8 cellular contexts compared by ENCODE assay signal in genomic region chr19:18416778-18417249, GRCh38. TPM values are rescaled to one million over a fixed set of nuclear protein-coding genes. Genes with fewer than 3 reads are reported as not detected.
DNase-seq lines count a peak whose midpoint lies in the region; ATAC-seq and TF ChIP-seq lines count a peak whose summit lies in the region.

No MANE protein-coding gene starts in this region.

- peak; percentile 55 for ATAC-seq in naive thymus-derived CD4-positive, alpha-beta T cell
- ATAC-seq in thoracic aorta (ENCODE audit: insufficient number of reproducible peaks, low FRiP score, low read depth) (peak; percentile 4), GM19324 (IDR thresholded peaks at IDR 0.05; ENCODE audit: low FRiP score, unreplicated experiment) (no peak)

- CTCF ChIA-PET in OCI-LY7 (lab: Charles Lee; ENCODE audit: unreplicated experiment), result no interaction called here
- CTCF ChIA-PET in naive thymus-derived CD4-positive, alpha-beta T cell (lab: Charles Lee), result interaction anchor here (1.2 kb wide), 1 partner anchor 29 kb away, joined by 6 read pairs; no protein-coding TSS in a partner anchor

- no peak overlapping the region for H2AFZ ChIP-seq in OCI-LY7 (ENCODE audit: low read length)

- POLR2A ChIA-PET in OCI-LY7 (lab: Charles Lee), result no interaction called here
- POLR2A ChIA-PET in naive thymus-derived CD4-positive, alpha-beta T cell (lab: Charles Lee), result interaction anchor here (1.0 kb wide), 1 partner anchor 27 kb away, joined by 4 read pairs; no protein-coding TSS in a partner anchor

- H3K27ac ChIP-seq in BLaER1 (peak overlapping the region; percentile 94), HUES48 (ENCODE audit: low read depth, low read length) (peak overlapping the region; percentile 91), OCI-LY7 (ENCODE audit: low read depth, low read length, poor library complexity, severe bottlenecking) (no peak overlapping the region), thoracic aorta (peak overlapping the region; percentile 94 to 96)
- peak overlapping the region; percentile 22 for H3K27ac ChIP-seq in naive thymus-derived CD4-positive, alpha-beta T cell (ENCODE audit: low read depth, low read length)

- H3K4me1 ChIP-seq in BLaER1 (peaks cover 69% of the 10 kb centered on the region), HUES48 (ENCODE audit: control insufficient read depth, insufficient read depth, low read length) (peaks cover 19% of the 10 kb centered on the region), OCI-LY7 (ENCODE audit: insufficient read depth, low read length, poor library complexity, severe bottlenecking) (peaks cover 62% of the 10 kb centered on the region), thoracic aorta (ENCODE audit: control insufficient read depth in 1 of 2, low read depth in 2 of 2) (peaks cover 26 to 68% of the 10 kb centered on the region in 2 donors)
- H3K4me1 ChIP-seq in naive thymus-derived CD4-positive, alpha-beta T cell (ENCODE audit: control insufficient read depth in 2 of 2, insufficient read depth in 2 of 2, low read length in 2 of 2), result peaks cover 54 to 57% of the 10 kb centered on the region in 2 donors

- H3K79me2 ChIP-seq in OCI-LY7 (ENCODE audit: insufficient read depth, low read depth, low read length), result peaks cover 5% of the 10 kb centered on the region; the same call in 1 of the 2 replicates

- peaks cover 0 to 6% (median 0%) of the 10 kb centered on the region in 5 donors for H3K36me3 Mint-ChIP-seq in naive thymus-derived CD4-positive, alpha-beta T cell

- peak overlapping the region in 2 of 9 donors; percentile 70 to 94 for H3K27ac Mint-ChIP-seq in naive thymus-derived CD4-positive, alpha-beta T cell

- H3K4me2 ChIP-seq in BLaER1 (peak overlapping the region; percentile 98), OCI-LY7 (ENCODE audit: low read length) (peak overlapping the region; percentile 71)

- H3K4me3 Mint-ChIP-seq in naive thymus-derived CD4-positive, alpha-beta T cell, result peak overlapping the region; percentile 69 to 90 (median 80)

- H3K27me3 ChIP-seq in BLaER1 (no peaks in the 10 kb centered on the region), HUES48 (ENCODE audit: control insufficient read depth, insufficient read depth, low read length) (peaks cover 27% of the 10 kb centered on the region), thoracic aorta (replicated peaks; ENCODE audit: insufficient read depth) (no peaks in the 10 kb centered on the region)
- peaks cover 0 to 14% of the 10 kb centered on the region in 2 donors for H3K27me3 ChIP-seq in naive thymus-derived CD4-positive, alpha-beta T cell (ENCODE audit: control insufficient read depth in 2 of 2, insufficient read depth in 2 of 2, low read length in 2 of 2)

- TF ChIP-seq CTCF in OCI-LY7 (conservative IDR thresholded peaks at IDR 0.05; ENCODE audit: low read length) (no peak), fibroblast of pulmonary artery (IDR thresholded peaks at IDR 0.05; ENCODE audit: low read length, missing control alignments) (no peak), thoracic aorta (IDR thresholded peaks at IDR 0.05) (no peak)

- no peaks in the 10 kb centered on the region for H3K36me3 ChIP-seq in BLaER1
- H3K36me3 ChIP-seq in HUES48 (ENCODE audit: control insufficient read depth, insufficient read depth, low read length), result no peaks in the 10 kb centered on the region
- H3K36me3 ChIP-seq in OCI-LY7 (ENCODE audit: insufficient read depth, low read length), result no peaks in the 10 kb centered on the region
- no peaks in the 10 kb centered on the region for H3K36me3 ChIP-seq in naive thymus-derived CD4-positive, alpha-beta T cell (ENCODE audit: control insufficient read depth in 2 of 3, insufficient read depth in 3 of 3, low read length in 3 of 3)
- no peaks in the 10 kb centered on the region for H3K36me3 ChIP-seq in thoracic aorta

- DNase-seq in OCI-LY7 (ENCODE audit: low spot score) (no peak), activated gamma-delta T cell (lab: John Stamatoyannopoulos, UW) (peak; percentile 73), fibroblast of pulmonary artery (ENCODE audit: low read depth) (peak; percentile 95), thoracic aorta (ENCODE audit: low spot score) (peak; percentile 82)
- peak in 4 of 9 donors; percentile 37 to 72 (median 50) for DNase-seq in naive thymus-derived CD4-positive, alpha-beta T cell

- intact Hi-C loops in OCI-LY7 (cut with micrococcal nuclease; ENCODE audit: unreplicated experiment), result no loop called here
- intact Hi-C loops in naive thymus-derived CD4-positive, alpha-beta T cell (cut with micrococcal nuclease), result loop anchor here (5.0 to 10.0 kb wide), 4 partner anchors 95 to 472 kb away; partner anchors contain the start of genes LSM4 (in 1 of the 2) and UPF1 (in 1 of the 2)

- peaks cover 12 to 32% (median 20%) of the 10 kb centered on the region in 5 donors for H3K27me3 Mint-ChIP-seq in naive thymus-derived CD4-positive, alpha-beta T cell

- H4K20me1 ChIP-seq in BLaER1, result peaks cover 15% of the 10 kb centered on the region
- H4K20me1 ChIP-seq in OCI-LY7 (ENCODE audit: insufficient read depth, low read length), result no peaks in the 10 kb centered on the region

- H3K9me3 ChIP-seq in BLaER1 (no peaks in the 10 kb centered on the region), HUES48 (ENCODE audit: control insufficient read depth, insufficient read depth, low read length) (no peaks in the 10 kb centered on the region), OCI-LY7 (ENCODE audit: low read length) (no peaks in the 10 kb centered on the region), thoracic aorta (no peaks in the 10 kb centered on the region)
- no peaks in the 10 kb centered on the region for H3K9me3 ChIP-seq in naive thymus-derived CD4-positive, alpha-beta T cell (ENCODE audit: control insufficient read depth in 2 of 3, low read length in 3 of 3)

- H3K4me1 Mint-ChIP-seq in naive thymus-derived CD4-positive, alpha-beta T cell, result peaks cover 28 to 67% (median 62%) of the 10 kb centered on the region in 7 donors

- peaks cover 0 to 1% (median 0%) of the 10 kb centered on the region in 11 donors for H3K9me3 Mint-ChIP-seq in naive thymus-derived CD4-positive, alpha-beta T cell

- H3K9me2 ChIP-seq in OCI-LY7 (ENCODE audit: insufficient read depth, low read length), result no peaks in the 10 kb centered on the region

- H3K9ac ChIP-seq in BLaER1, result peak overlapping the region; percentile 76
- peak overlapping the region; percentile 48 for H3K9ac ChIP-seq in HUES48 (ENCODE audit: low read depth, low read length)

- BruUV-seq in OCI-LY7 (replicated peaks; lab: Mats Ljungman, UMichigan), result no TSS peak

- peak overlapping the region; percentile 63 for H3K4me3 ChIP-seq in BLaER1
- peak overlapping the region; percentile 61 for H3K4me3 ChIP-seq in HUES48 (ENCODE audit: low read depth, low read length)
- H3K4me3 ChIP-seq in OCI-LY7 (ENCODE audit: low read depth, low read length, poor library complexity, severe bottlenecking), result no peak overlapping the region
- H3K4me3 ChIP-seq in fibroblast of pulmonary artery (replicated peaks; ENCODE audit: low read depth, low read length), result peak overlapping the region; percentile 38
- peak overlapping the region; percentile 37 for H3K4me3 ChIP-seq in naive thymus-derived CD4-positive, alpha-beta T cell (ENCODE audit: low read length)
- H3K4me3 ChIP-seq in thoracic aorta, result peak overlapping the region; percentile 79

RNA-seq across cellular contexts. Expression of gene SSBP4, which starts 2.4 kb away (rescaled TPM):
- total RNA-seq in OCI-LY7 (2014; rRNA removed; shearing (Covaris generic)), result 54.8 and 92.9 TPM in 2 replicates
- total RNA-seq in OCI-LY7 (2022), result 97.5 and 117 TPM in 2 replicates
- 100 to 1,000 TPM in 1 of 5 experiments, 10 to 100 TPM in 4; 27.0 to 185 (median 40.7) TPM for total RNA-seq in naive thymus-derived CD4-positive, alpha-beta T cell
- polyA plus RNA-seq in naive thymus-derived CD4-positive, alpha-beta T cell, result 10 to 100 TPM; 33.5 to 42.8 TPM
- 10 to 100 TPM; 87.7 to 94.9 TPM for total RNA-seq in thoracic aorta

RNA-seq across cellular contexts. Expression of gene LRRC25, which starts 19.4 kb away (rescaled TPM):
- 0.49 and 0.98 TPM in 2 replicates for total RNA-seq in OCI-LY7 (2014; rRNA removed; shearing (Covaris generic))
- total RNA-seq in OCI-LY7 (2022) (3.2 and 4.1 TPM in 2 replicates), thoracic aorta (10 to 100 TPM; 18.7 to 30.3 TPM)
- total RNA-seq in naive thymus-derived CD4-positive, alpha-beta T cell, result 10 to 100 TPM in 1 of 5 experiments, 1 to 10 TPM in 2, under 1 TPM in 2; 0.15 to 68.6 (median 1.2) TPM
- polyA plus RNA-seq in naive thymus-derived CD4-positive, alpha-beta T cell, result under 1 TPM; 0.20 to 0.44 TPM

RNA-seq across cellular contexts. Expression of gene ISYNA1, which starts 21.1 kb away (rescaled TPM):
- 0.72 and 1.8 TPM in 2 replicates for total RNA-seq in OCI-LY7 (2014; rRNA removed; shearing (Covaris generic))
- total RNA-seq in OCI-LY7 (2022) (8.9 and 10.9 TPM in 2 replicates), thoracic aorta (100 to 1,000 TPM in 1 of 2 donors, 10 to 100 TPM in 1; 60.9 to 143 TPM)
- 10 to 100 TPM in 4 of 5 experiments, 1 to 10 TPM in 1; 9.5 to 42.5 (median 42.0) TPM for total RNA-seq in naive thymus-derived CD4-positive, alpha-beta T cell
- 10 to 100 TPM; 21.9 to 29.0 TPM for polyA plus RNA-seq in naive thymus-derived CD4-positive, alpha-beta T cell

RNA-seq across cellular contexts. Expression of gene GDF15, which starts 30.9 kb away (rescaled TPM):
- total RNA-seq in OCI-LY7 (2014; rRNA removed; shearing (Covaris generic)), result 0.80 TPM in 1 of 2 replicates, not detected in the other
- total RNA-seq in OCI-LY7 (2022) (not detected in 2 replicates), thoracic aorta (10 to 100 TPM in 1 of 2 donors, 1 to 10 TPM in 1; 2.3 to 25.5 TPM)
- under 1 TPM in 4 of 5 experiments, not detected in 1; 0.32 to 0.73 (median 0.58) TPM for total RNA-seq in naive thymus-derived CD4-positive, alpha-beta T cell
- not detected for polyA plus RNA-seq in naive thymus-derived CD4-positive, alpha-beta T cell
